Comparison of ENCODE assay signal across 1 cellular context in genomic region chr2:3409627-3410170, GRCh38.
TF ChIP-seq lines count a peak whose summit lies in the region.

No MANE protein-coding gene starts in this region.

TF ChIP-seq in H1, 55 proteins besides CTCF, POLR2A, EP300 and RAD21:
- TF ChIP-seq TAF7 (optimal IDR thresholded peaks at IDR 0.05; ENCODE audit: borderline replicate concordance, low read depth, low read length) (no peak), EZH2 (IDR thresholded peaks at IDR 0.05; ENCODE audit: low read depth, low read length, severe bottlenecking) (no peak), SIX5 (IDR thresholded peaks at IDR 0.05; ENCODE audit: low read depth, low read length) (no peak)
